8 cellular contexts compared by ENCODE assay signal in the genomic region with DNA sequence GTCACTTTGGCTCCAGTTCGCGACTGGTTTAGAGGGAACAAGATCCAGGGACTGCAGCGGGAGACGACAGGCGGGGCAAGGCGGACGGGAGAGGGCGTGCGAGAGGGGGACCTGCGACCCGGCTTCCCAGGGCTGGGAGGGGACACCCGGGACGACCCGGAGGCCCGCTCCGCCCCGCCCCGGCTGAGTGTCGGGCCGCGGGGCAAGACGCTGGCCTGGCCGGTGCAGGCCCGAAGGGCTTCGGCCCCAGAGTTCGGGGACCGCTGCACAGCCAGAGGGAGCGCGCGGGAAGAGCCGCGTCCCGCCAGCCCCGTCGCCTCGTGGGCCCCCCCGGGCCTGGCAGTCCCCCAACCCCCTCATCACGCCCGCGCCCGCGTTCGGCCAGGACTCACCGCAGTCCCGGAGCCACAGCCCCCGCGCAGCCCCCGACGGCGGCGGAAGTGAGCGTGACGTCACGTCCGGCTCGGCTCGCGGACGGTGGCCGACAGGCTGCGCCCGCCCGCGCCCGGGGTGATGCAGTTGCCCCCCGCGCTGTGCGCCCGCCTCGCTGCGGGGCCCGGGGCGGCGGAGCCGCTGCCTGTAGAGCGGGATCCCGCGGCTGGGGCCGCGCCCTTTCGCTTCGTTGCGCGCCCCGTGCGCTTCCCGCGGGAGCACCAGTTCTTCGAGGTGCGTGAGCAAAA. TPM values are rescaled to one million over a fixed set of nuclear protein-coding genes. Genes with fewer than 3 reads are reported as not detected.
DNase-seq lines count a peak whose midpoint lies in the region; ATAC-seq and TF ChIP-seq lines count a peak whose summit lies in the region.

TSS of gene TUBGCP2 (minus strand) at position 442 of the 680 bp plus-strand sequence. CDS start 5,931 bp downstream, outside the sequence.
TSS of gene ZNF511 (plus strand) at position 484 of the 680 bp plus-strand sequence. CDS start at position 514, 30 bp downstream.

- peak; percentile 58 for ATAC-seq in GM18858 (IDR thresholded peaks at IDR 0.05; ENCODE audit: unreplicated experiment)
- ATAC-seq in HG03064 (IDR thresholded peaks at IDR 0.05; ENCODE audit: low read depth, unreplicated experiment), result peak; percentile 82
- peak; percentile 55 to 75 (median 65) for ATAC-seq in right lobe of liver

- POLR2A ChIA-PET in AG04450 (lab: Yijun Ruan, JAX), result interaction anchor here (1.6 kb wide), 1 partner anchor 15 kb away, joined by 3 read pairs; no protein-coding TSS in a partner anchor

- H3K4me3 ChIP-seq in AG04450 (ENCODE audit: low read depth, low read length), result peak within 1 kb of the TSS; percentile 82
- peak within 1 kb of the TSS; percentile 95 to 99 (median 95) for H3K4me3 ChIP-seq in right lobe of liver

- peaks cover 0 to 35% (median 9%) of the 10 kb centered on the region in 4 donors for H3K4me1 ChIP-seq in right lobe of liver

- TF ChIP-seq CTCF in AG04450 (IDR thresholded peaks at IDR 0.05; ENCODE audit: low read depth, low read length) (no peak; the same call in 1 of the 2 replicates), right lobe of liver (IDR thresholded peaks at IDR 0.05) (peak in 1 of 4 donors; percentile 27)

- DNase-seq in AG04450 (ENCODE audit: low read depth, low spot score) (no peak), NCI-H510A treated with DMSO at 0.1 percent for 48 hours (lab: John Stamatoyannopoulos, UW) (peak; percentile 76), dermis microvascular lymphatic vessel endothelial cell (ENCODE audit: low read depth in 2 of 2) (peak; percentile 72 to 88), right lobe of liver (peak; percentile 89 to 91 (median 91))
- DNase-seq in activated CD4-positive, alpha-beta T cell treated with anti-CD3 and anti-CD28 coated beads, Interleukin-2, amount 50 U/mL, for 4 hours, result peak; percentile 83 to 84
- DNase-seq in stimulated activated CD4-positive, alpha-beta T cell treated with anti-CD3 and anti-CD28 coated beads, Interleukin-4, amount 100 ng/mL, for 4 hours, result peak; percentile 87 to 90

- H3K9me3 ChIP-seq in AG04450 (ENCODE audit: control insufficient read depth, insufficient read depth, low read length), result peaks cover 7% of the 10 kb centered on the region; the same call in 1 of the 2 replicates
- no peaks in the 10 kb centered on the region for H3K9me3 ChIP-seq in right lobe of liver

- intact Hi-C loops in right lobe of liver (cut with DNase I), result no loop called here

- peak; percentile 79 for TF ChIP-seq POLR2A in right lobe of liver (IDR thresholded peaks at IDR 0.05)

- H3K27ac ChIP-seq in AG04450 (ENCODE audit: low read depth, low read length) (peak within 1 kb of the TSS; percentile 70), right lobe of liver (peak within 1 kb of the TSS; percentile 93 to 98 (median 96))

- CTCF ChIA-PET in AG04450 (lab: Charles Lee), result interaction anchor here (0.6 to 1.9 kb wide), 5 partner anchors 10 to 403 kb away, joined by 4 to 15 read pairs (median 7); no protein-coding TSS in a partner anchor

- H3K27me3 ChIP-seq in AG04450 (ENCODE audit: control insufficient read depth, insufficient read depth, low read length) (no peaks in the 10 kb centered on the region), right lobe of liver (no peaks in the 10 kb centered on the region)

- WGBS in right lobe of liver (ENCODE audit: insufficient coverage, low coverage, low lambda C conversion rate, missing lambda C conversion rate), result no CpG with 5 or more reads among the region's 90 CpGs

- peaks cover 0 to 16% (median 6%) of the 10 kb centered on the region in 4 donors for H3K36me3 ChIP-seq in right lobe of liver

RNA-seq across cellular contexts. Expression of gene TUBGCP2, which starts in this region (rescaled TPM):
- polyA plus RNA-seq in AG04450 (2011; rRNA removed), result 40.0 and 45.1 TPM in 2 replicates
- 64.9 and 71.6 TPM in 2 replicates for polyA minus RNA-seq in AG04450 (2011; rRNA and poly(A)+ RNA removed)
- total RNA-seq in dermis microvascular lymphatic vessel endothelial cell, result 29.5 and 44.8 TPM in 2 replicates
- total RNA-seq in right lobe of liver, result 10 to 100 TPM; 19.6 to 30.0 (median 25.6) TPM

RNA-seq across cellular contexts. Expression of gene ZNF511, which starts in this region (rescaled TPM):
- 21.6 and 31.3 TPM in 2 replicates for polyA plus RNA-seq in AG04450 (2011; rRNA removed)
- 13.0 and 22.0 TPM in 2 replicates for polyA minus RNA-seq in AG04450 (2011; rRNA and poly(A)+ RNA removed)
- total RNA-seq in dermis microvascular lymphatic vessel endothelial cell, result 21.5 and 23.7 TPM in 2 replicates
- total RNA-seq in right lobe of liver, result 10 to 100 TPM; 17.4 to 30.2 (median 25.9) TPM
